In the genomic region with DNA sequence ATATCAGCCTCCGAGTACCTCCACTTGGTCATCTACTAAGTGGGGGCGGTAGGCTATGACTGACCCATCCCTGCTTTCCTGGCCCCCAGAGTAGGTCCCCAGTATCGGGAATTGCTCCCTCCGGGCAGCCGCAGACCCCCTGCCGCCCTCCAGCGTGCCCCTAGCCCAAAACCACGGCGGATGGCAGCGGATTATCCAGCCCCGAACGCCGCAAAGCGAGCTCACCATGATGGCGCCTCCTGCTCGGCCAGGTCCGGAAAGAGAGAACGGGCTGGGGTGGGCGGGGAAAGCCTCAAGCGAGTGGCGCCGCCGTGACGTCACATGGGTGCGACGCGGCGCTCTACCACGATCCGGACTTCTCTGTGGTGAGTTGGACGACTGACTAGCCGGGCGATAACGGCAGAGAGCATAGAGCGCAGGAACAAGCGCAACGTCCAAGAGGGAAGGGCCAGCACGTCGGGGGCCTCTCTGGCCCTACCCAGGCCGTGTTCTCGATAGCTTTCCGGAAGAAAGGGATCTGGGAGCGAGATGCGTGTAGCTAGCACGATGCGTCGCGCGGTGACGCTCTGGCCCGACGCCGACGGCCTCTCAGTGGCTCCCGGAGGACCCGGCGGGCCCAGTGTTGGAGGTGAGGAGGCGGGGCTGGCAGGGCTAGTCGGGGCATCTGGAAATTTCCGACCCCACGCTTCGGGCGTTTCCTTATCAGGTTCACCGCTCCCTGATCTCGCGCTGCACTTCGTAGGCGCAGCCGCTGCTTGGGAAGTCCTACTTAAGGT, we compare ENCODE assay signal across 8 cellular contexts. TPM values are rescaled to one million over a fixed set of nuclear protein-coding genes. Genes with fewer than 3 reads are reported as not detected.
DNase-seq lines count a peak whose midpoint lies in the region; ATAC-seq, FAIRE-seq and TF ChIP-seq lines count a peak whose summit lies in the region.

A gene (minus strand): TSS at position 263 of the 776 bp plus-strand sequence. CDS start 35 bp downstream, at position 228.
A gene with protein sequence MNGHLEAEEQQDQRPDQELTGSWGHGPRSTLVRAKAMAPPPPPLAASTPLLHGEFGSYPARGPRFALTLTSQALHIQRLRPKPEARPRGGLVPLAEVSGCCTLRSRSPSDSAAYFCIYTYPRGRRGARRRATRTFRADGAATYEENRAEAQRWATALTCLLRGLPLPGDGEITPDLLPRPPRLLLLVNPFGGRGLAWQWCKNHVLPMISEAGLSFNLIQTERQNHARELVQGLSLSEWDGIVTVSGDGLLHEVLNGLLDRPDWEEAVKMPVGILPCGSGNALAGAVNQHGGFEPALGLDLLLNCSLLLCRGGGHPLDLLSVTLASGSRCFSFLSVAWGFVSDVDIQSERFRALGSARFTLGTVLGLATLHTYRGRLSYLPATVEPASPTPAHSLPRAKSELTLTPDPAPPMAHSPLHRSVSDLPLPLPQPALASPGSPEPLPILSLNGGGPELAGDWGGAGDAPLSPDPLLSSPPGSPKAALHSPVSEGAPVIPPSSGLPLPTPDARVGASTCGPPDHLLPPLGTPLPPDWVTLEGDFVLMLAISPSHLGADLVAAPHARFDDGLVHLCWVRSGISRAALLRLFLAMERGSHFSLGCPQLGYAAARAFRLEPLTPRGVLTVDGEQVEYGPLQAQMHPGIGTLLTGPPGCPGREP (plus strand): TSS at position 591 of the 776 bp plus-strand sequence. CDS start 1,009 bp downstream, outside the sequence.

- TF ChIP-seq CTCF in psoas muscle (IDR thresholded peaks at IDR 0.05) = no peak

- H3K9me3 ChIP-seq in psoas muscle = no peaks in the 10 kb centered on the region

- H3K27me3 ChIP-seq in psoas muscle (ENCODE audit: insufficient read depth in 3 of 3, low read length in 2 of 3) = no peaks in the 10 kb centered on the region

- peak; percentile 66 for FAIRE-seq in urothelium cell line (lab: Jason Lieb, UNC)

- DNase-seq in NCI-H187 (lab: John Stamatoyannopoulos, UW) (peak; percentile 98 to 99), T-helper 2 cell (peak; percentile 83 to 100 (median 91)), left ventricle myocardium superior (peak; percentile 99), psoas muscle (peak; percentile 98 to 99), urothelium cell line (ENCODE audit: low spot score) (peak; percentile 97)

- intact Hi-C loops in left ventricle myocardium superior (cut with micrococcal nuclease) (no loop called here), psoas muscle (cut with DNase I) (no loop called here)

- H3K4me1 ChIP-seq in psoas muscle = peaks cover 35% of the 10 kb centered on the region

- peak; percentile 82 for ATAC-seq in GM18498 (IDR thresholded peaks at IDR 0.05; ENCODE audit: unreplicated experiment)
- peak; percentile 87 for ATAC-seq in HG02938 (IDR thresholded peaks at IDR 0.05; ENCODE audit: unreplicated experiment)
- peak; percentile 90 for ATAC-seq in left ventricle myocardium superior
- peak; percentile 88 to 90 (median 90) for ATAC-seq in psoas muscle

- peaks cover 8 to 50% of the 10 kb centered on the region in 2 donors for H3K36me3 ChIP-seq in psoas muscle (ENCODE audit: insufficient read depth in 1 of 2, low read depth in 1 of 2)

- peak within 1 kb of the TSS; percentile 99 for H3K4me3 ChIP-seq in psoas muscle

- 0% methylated on average over 62 to 69 of the region's 69 CpGs for WGBS in psoas muscle, 3 donors

- peak within 1 kb of the TSS; percentile 100 for H3K27ac ChIP-seq in angular gyrus (ENCODE audit: low read depth, low read length)
- H3K27ac ChIP-seq in psoas muscle = peak within 1 kb of the TSS; percentile 94

RNA-seq across cellular contexts. Expression of the first gene that starts in this region (rescaled TPM):
- total RNA-seq in left ventricle myocardium superior (554 TPM), psoas muscle (100 to 1,000 TPM; 506 to 730 (median 645) TPM)
- 1,000 to 10,000 TPM; 1,096 to 1,745 (median 1,373) TPM for polyA plus RNA-seq in psoas muscle

RNA-seq across cellular contexts. Expression of the second gene that starts in this region (rescaled TPM):
- total RNA-seq in left ventricle myocardium superior (7.2 TPM), psoas muscle (10 to 100 TPM in 2 of 4 donors, 1 to 10 TPM in 2; 4.1 to 12.8 (median 8.8) TPM)
- polyA plus RNA-seq in psoas muscle = 1 to 10 TPM; 3.3 to 7.4 (median 4.8) TPM

Comparison
In these comparisons a context has a peak if more than half of its experiments do, and no peak if none do; other contexts are left out.
1. Peak in every context shown above with its lines: DNase-seq, ATAC-seq, H3K4me3 ChIP-seq and H3K27ac ChIP-seq.